In genomic region chr6:108193120-108193519, GRCh38 we compare ENCODE assay signal across 25 cellular contexts. TPM values are rescaled to one million over a fixed set of nuclear protein-coding genes. Genes with fewer than 3 reads are reported as not detected.
"Had no signal": no experiment of that assay in that cellular context is flagged by ENCODE, and none has a peak within 500 bp of the region (broad histone marks: within the 10 kb centered on the region; RNA-seq: fewer than 3 reads in every experiment).

No MANE protein-coding gene starts in this region.

- H3K4me3 ChIP-seq: K562 had no signal

- DNase-seq: activated B cell treated with CpG ODN at 0.5 μM for 24 hours; activated CD4-positive, alpha-beta T cell treated with anti-CD3 and anti-CD28 coated beads for 1 hour; activated CD4-positive, alpha-beta T cell treated with anti-CD3 and anti-CD28 coated beads, Interleukin-2, amount 10 ng/mL, durations not matched to agents 24 days and 14 days; activated CD4-positive, alpha-beta T cell treated with anti-CD3 and anti-CD28 coated beads, Interleukin-2, amount 50 U/mL, for 48 hours; activated CD8-positive, alpha-beta memory T cell treated with anti-CD3 and anti-CD28 coated beads, Interleukin-2, amount 10 ng/mL, durations not matched to agents 7 days and 5 days; activated effector memory CD4-positive, alpha-beta T cell treated with Interleukin-2 at 50 U/mL for 16 hours; activated naive CD4-positive, alpha-beta T cell; activated T-cell treated with anti-CD3 and anti-CD28 coated beads, Interleukin-2, amount 50 U/mL, for 24 hours; aorta; cerebellar nuclear complex; Karpas-422; MV-4-11; NCI-H1092 treated with DMSO at 0.1 percent for 48 hours; NCI-H1417 treated with DMSO at 0.1 percent for 48 hours; NCI-H1694; NCI-H2029; NCI-H345; NCI-H510A treated with DMSO at 0.1 percent for 48 hours; NCI-H69; NK-92 treated with Interleukin-12 subunit alpha and Interleukin-12 subunit beta, amount 100 ng/mL, for 24 hours; SHP77; T-helper 17 cell; T-helper 9 cell had no signal

- ATAC-seq: activated CD8-positive, alpha-beta memory T cell treated with anti-CD3 and anti-CD28 coated beads, Interleukin-2, amount 10 ng/mL, durations not matched to agents 7 days and 5 days; K562; T-helper 17 cell had no signal

RNA-seq across cellular contexts. Expression of gene NR2E1, which starts 27.3 kb away (rescaled TPM):
- total RNA-seq: activated B cell treated with CpG ODN at 0.5 μM for 24 hours; activated CD4-positive, alpha-beta T cell treated with anti-CD3 and anti-CD28 coated beads, Interleukin-2, amount 10 ng/mL, durations not matched to agents 24 days and 14 days; activated CD8-positive, alpha-beta memory T cell treated with anti-CD3 and anti-CD28 coated beads, Interleukin-2, amount 10 ng/mL, durations not matched to agents 7 days and 5 days; activated T-helper 1 cell treated with anti-CD3 and anti-CD28 coated beads, Interleukin-12 subunit alpha, Interleukin-12 subunit beta, Interleukin-2, Interleukin-4 antibody, amounts not matched to agents 30 ng/mL and 10 ng/mL and 1 ng/mL, durations not matched to agents 14 hours and 24 hours and 36 hours; aorta; K562; T-helper 17 cell had no signal
- polyA plus RNA-seq: aorta, K562 had no signal
